ENCODE assay signal across 12 cellular contexts in the genomic region with DNA sequence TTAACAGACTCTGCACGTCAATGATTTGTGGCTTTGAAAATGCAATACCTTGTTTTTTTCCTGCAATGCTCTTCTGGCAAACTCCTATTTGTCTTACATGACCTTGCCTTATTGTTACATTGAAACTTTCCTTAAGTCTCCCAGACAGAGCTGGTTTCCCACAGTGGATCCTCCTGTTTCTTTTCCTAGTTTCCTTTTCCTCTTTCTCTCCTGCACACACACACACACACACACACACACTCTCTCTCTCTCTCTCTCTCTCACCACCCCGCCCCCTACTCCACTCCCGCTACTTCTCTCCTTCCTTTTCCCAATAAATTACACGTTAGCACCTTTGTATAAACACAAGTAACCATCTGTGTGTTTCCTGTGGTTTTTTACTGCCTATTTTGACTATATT. TPM values are rescaled to one million over a fixed set of nuclear protein-coding genes. Genes with fewer than 3 reads are reported as not detected.
DNase-seq lines count a peak whose midpoint lies in the region; ATAC-seq and TF ChIP-seq lines count a peak whose summit lies in the region.
"Had no signal": no experiment of that assay in that cellular context is flagged by ENCODE, and none has a peak within 500 bp of the region (broad histone marks: within the 10 kb centered on the region; RNA-seq: fewer than 3 reads in every experiment).

No MANE protein-coding gene starts in this region.

- H3K27ac ChIP-seq in HCT116 (ENCODE audit: low read depth, low read length) (no peak overlapping the region), substantia nigra (ENCODE audit: low read depth, low read length, poor library complexity, severe bottlenecking) (no peak overlapping the region)

- RAD21 ChIA-PET in HCT116 (lab: Charles Lee; ENCODE audit: low non-redundant PET in 1 of 2, low total read pairs in 2 of 2, uncharacterized antibody in 2 of 2, unreplicated experiment in 2 of 2), result no interaction called here

- H3K4me2 ChIP-seq in HCT116 (ENCODE audit: low read length), result peak overlapping the region; percentile 90; the same call in 1 of the 2 replicates

- H3K27ac Mint-ChIP-seq in activated T-helper 1 cell treated with anti-CD3 and anti-CD28 coated beads, Interleukin-12 subunit alpha, Interleukin-12 subunit beta, Interleukin-2, Interleukin-4 antibody, amounts not matched to agents 30 ng/mL and 10 ng/mL and 1 ng/mL, durations not matched to agents 14 hours and 24 hours and 36 hours, result peak overlapping the region; percentile 75

- H3K4me3 ChIP-seq in HCT116 (replicated peaks in 1 of 2; ENCODE audit: low read depth in 1 of 2, low read length in 2 of 2), result 0 out of 4 replicates have a peak overlapping the region, but pooled peaks of 1 of the 2 experiments have one; percentile 95

- H2AFZ ChIP-seq in HCT116 (ENCODE audit: low read depth, low read length, poor library complexity, severe bottlenecking), result no peak overlapping the region

- H3K9me3 Mint-ChIP-seq in activated T-helper 1 cell treated with anti-CD3 and anti-CD28 coated beads, Interleukin-12 subunit alpha, Interleukin-12 subunit beta, Interleukin-2, Interleukin-4 antibody, amounts not matched to agents 30 ng/mL and 10 ng/mL and 1 ng/mL, durations not matched to agents 14 hours and 24 hours and 36 hours, result no peaks in the 10 kb centered on the region

- H3K36me3 Mint-ChIP-seq in activated T-helper 1 cell treated with anti-CD3 and anti-CD28 coated beads, Interleukin-12 subunit alpha, Interleukin-12 subunit beta, Interleukin-2, Interleukin-4 antibody, amounts not matched to agents 30 ng/mL and 10 ng/mL and 1 ng/mL, durations not matched to agents 14 hours and 24 hours and 36 hours (ENCODE audit: low read depth), result peaks cover 23% of the 10 kb centered on the region

- POLR2A ChIA-PET in HCT116 (lab: Charles Lee), result no interaction called here

- DNase-seq in Caki2 (ENCODE audit: low read depth), result peak; percentile 37
- DNase-seq in HCT116 (ENCODE audit: low read depth, low spot score), result no peak
- no peak for DNase-seq in activated T-helper 1 cell treated with anti-CD3 and anti-CD28 coated beads, Interleukin-12 subunit alpha, Interleukin-12 subunit beta, Interleukin-2, Interleukin-4 antibody, amounts not matched to agents 30 ng/mL and 10 ng/mL and 1 ng/mL, durations not matched to agents 14 hours and 24 hours and 36 hours (ENCODE audit: low spot score)
- peak; percentile 15 for DNase-seq in left kidney (ENCODE audit: low read depth, low spot score)
- no peak for DNase-seq in substantia nigra (lab: John Stamatoyannopoulos, UW)
- DNase-seq: anterior cingulate cortex, DMS79, left ventricle myocardium superior, NCI-H1694, Right ventricle myocardium superior had no signal

- TF ChIP-seq POLR2A in HCT116 (IDR thresholded peaks at IDR 0.05; ENCODE audit: borderline replicate concordance, extremely low read depth, insufficient read depth, insufficient read length), result no peak

- peaks cover 14 to 23% of the 10 kb centered on the region in 2 experiments; a peak in 3 of 4 replicates for H3K4me1 ChIP-seq in HCT116 (ENCODE audit: control insufficient read depth in 1 of 2, insufficient read depth in 2 of 2, low read length in 2 of 2)

- no peak for TF ChIP-seq CTCF in HCT116 (IDR thresholded peaks at IDR 0.05 in 2 of 3, conservative IDR thresholded peaks at IDR 0.05 in 1 of 3; ENCODE audit: borderline replicate concordance in 1 of 3, insufficient read depth in 1 of 3, low read depth in 2 of 3, low read length in 2 of 3)

- no peaks in the 10 kb centered on the region for H3K27me3 ChIP-seq in HCT116 (ENCODE audit: insufficient read depth, low read length)

- H3K9ac ChIP-seq in HCT116 (ENCODE audit: low read length), result no peak overlapping the region

- peaks cover 60% of the 10 kb centered on the region for H3K79me2 ChIP-seq in HCT116 (ENCODE audit: insufficient read depth, low read length)

- intact Hi-C loops in HCT116 (cut with micrococcal nuclease), result no loop called here
- intact Hi-C loops in activated T-helper 1 cell treated with anti-CD3 and anti-CD28 coated beads, Interleukin-12 subunit alpha, Interleukin-12 subunit beta, Interleukin-2, Interleukin-4 antibody, amounts not matched to agents 30 ng/mL and 10 ng/mL and 1 ng/mL, durations not matched to agents 14 hours and 24 hours and 36 hours (cut with micrococcal nuclease), result no loop called here

- peaks cover 34 to 45% of the 10 kb centered on the region in 2 experiments for H3K36me3 ChIP-seq in HCT116 (ENCODE audit: control insufficient read depth in 1 of 2, insufficient read depth in 2 of 2, low read length in 2 of 2)

- peaks cover 11% of the 10 kb centered on the region; the same call in 1 of the 2 replicates for H4K20me1 ChIP-seq in HCT116 (ENCODE audit: insufficient read depth)

- no TSS peak for BruUV-seq in HCT116 (replicated peaks; lab: Mats Ljungman, UMichigan)

- H3K9me2 ChIP-seq in HCT116 (ENCODE audit: insufficient read depth), result no peaks in the 10 kb centered on the region

- H3K4me3 Mint-ChIP-seq in activated T-helper 1 cell treated with anti-CD3 and anti-CD28 coated beads, Interleukin-12 subunit alpha, Interleukin-12 subunit beta, Interleukin-2, Interleukin-4 antibody, amounts not matched to agents 30 ng/mL and 10 ng/mL and 1 ng/mL, durations not matched to agents 14 hours and 24 hours and 36 hours, result no peak overlapping the region

- in situ Hi-C loops in Caki2 (cut with HindIII; ENCODE audit: low pct_unique_long_range_greater_than_20kb, low sequenced_read_pairs), result no loop called here

- no peaks in the 10 kb centered on the region for H3K9me3 ChIP-seq in HCT116 (ENCODE audit: control insufficient read depth in 1 of 2, insufficient read depth in 1 of 2, low read depth in 1 of 2, low read length in 2 of 2)

- H3K4me1 Mint-ChIP-seq in activated T-helper 1 cell treated with anti-CD3 and anti-CD28 coated beads, Interleukin-12 subunit alpha, Interleukin-12 subunit beta, Interleukin-2, Interleukin-4 antibody, amounts not matched to agents 30 ng/mL and 10 ng/mL and 1 ng/mL, durations not matched to agents 14 hours and 24 hours and 36 hours (ENCODE audit: low read depth), result peaks cover 16% of the 10 kb centered on the region

- CTCF ChIA-PET in HCT116 (lab: Charles Lee), result interaction anchor here (1.2 kb wide), 1 partner anchor 18 kb away, joined by 4 read pairs; no protein-coding TSS in a partner anchor

- H3K27me3 Mint-ChIP-seq in activated T-helper 1 cell treated with anti-CD3 and anti-CD28 coated beads, Interleukin-12 subunit alpha, Interleukin-12 subunit beta, Interleukin-2, Interleukin-4 antibody, amounts not matched to agents 30 ng/mL and 10 ng/mL and 1 ng/mL, durations not matched to agents 14 hours and 24 hours and 36 hours (ENCODE audit: insufficient read depth), result no peaks in the 10 kb centered on the region

- no peak for TF ChIP-seq RAD21 in HCT116 (IDR thresholded peaks at IDR 0.05; ENCODE audit: low read depth)

- ATAC-seq in HCT116, result no peak
- ATAC-seq in HG03025 (IDR thresholded peaks at IDR 0.05; ENCODE audit: low FRiP score, unreplicated experiment), result no peak
- no peak for ATAC-seq in GM21447 (IDR thresholded peaks at IDR 0.05; ENCODE audit: unreplicated experiment)
- ATAC-seq: left ventricle myocardium superior had no signal

TF ChIP-seq in HCT116, 20 proteins besides CTCF, POLR2A, EP300 and RAD21 (continues in another document):
- TF ChIP-seq, protein P1, sequence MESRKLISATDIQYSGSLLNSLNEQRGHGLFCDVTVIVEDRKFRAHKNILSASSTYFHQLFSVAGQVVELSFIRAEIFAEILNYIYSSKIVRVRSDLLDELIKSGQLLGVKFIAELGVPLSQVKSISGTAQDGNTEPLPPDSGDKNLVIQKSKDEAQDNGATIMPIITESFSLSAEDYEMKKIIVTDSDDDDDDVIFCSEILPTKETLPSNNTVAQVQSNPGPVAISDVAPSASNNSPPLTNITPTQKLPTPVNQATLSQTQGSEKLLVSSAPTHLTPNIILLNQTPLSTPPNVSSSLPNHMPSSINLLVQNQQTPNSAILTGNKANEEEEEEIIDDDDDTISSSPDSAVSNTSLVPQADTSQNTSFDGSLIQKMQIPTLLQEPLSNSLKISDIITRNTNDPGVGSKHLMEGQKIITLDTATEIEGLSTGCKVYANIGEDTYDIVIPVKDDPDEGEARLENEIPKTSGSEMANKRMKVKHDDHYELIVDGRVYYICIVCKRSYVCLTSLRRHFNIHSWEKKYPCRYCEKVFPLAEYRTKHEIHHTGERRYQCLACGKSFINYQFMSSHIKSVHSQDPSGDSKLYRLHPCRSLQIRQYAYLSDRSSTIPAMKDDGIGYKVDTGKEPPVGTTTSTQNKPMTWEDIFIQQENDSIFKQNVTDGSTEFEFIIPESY (IDR thresholded peaks at IDR 0.05; ENCODE audit: extremely low read depth, insufficient replicate concordance, low read length), result no peak
- no peak for TF ChIP-seq FOSL1 (IDR thresholded peaks at IDR 0.05; ENCODE audit: low read depth)
- no peak for TF ChIP-seq CBX3 (IDR thresholded peaks at IDR 0.05; ENCODE audit: low read depth)

RNA-seq across cellular contexts. Expression of gene ORC6, which starts 2.3 kb away (rescaled TPM):
- total RNA-seq in Caki2 (2014; rRNA removed; shearing (Covaris generic); ENCODE audit: low replicate concordance), result 13.8 and 19.6 TPM in 2 replicates
- total RNA-seq in HCT116 (2021; ENCODE audit: unreplicated experiment), result 44.7 TPM
- 13.7 and 16.4 TPM in 2 replicates for polyA plus RNA-seq in HCT116 (2012)
- total RNA-seq in activated T-helper 1 cell treated with anti-CD3 and anti-CD28 coated beads, Interleukin-12 subunit alpha, Interleukin-12 subunit beta, Interleukin-2, Interleukin-4 antibody, amounts not matched to agents 30 ng/mL and 10 ng/mL and 1 ng/mL, durations not matched to agents 14 hours and 24 hours and 36 hours, result 68.2 and 69.1 TPM in 2 replicates

RNA-seq across cellular contexts. Expression of gene VPS35, which starts 2.7 kb away (rescaled TPM):
- total RNA-seq in Caki2 (2014; rRNA removed; shearing (Covaris generic); ENCODE audit: low replicate concordance), result 73.5 and 80.3 TPM in 2 replicates
- 115 TPM for total RNA-seq in HCT116 (2021; ENCODE audit: unreplicated experiment)
- polyA plus RNA-seq in HCT116 (2012), result 24.1 and 38.5 TPM in 2 replicates
- 81.0 and 87.0 TPM in 2 replicates for total RNA-seq in activated T-helper 1 cell treated with anti-CD3 and anti-CD28 coated beads, Interleukin-12 subunit alpha, Interleukin-12 subunit beta, Interleukin-2, Interleukin-4 antibody, amounts not matched to agents 30 ng/mL and 10 ng/mL and 1 ng/mL, durations not matched to agents 14 hours and 24 hours and 36 hours

RNA-seq across cellular contexts. Expression of gene MYLK3, which starts 56.4 kb away (rescaled TPM):
- total RNA-seq in Caki2 (2014; rRNA removed; shearing (Covaris generic); ENCODE audit: low replicate concordance), result 0.06 TPM in 1 of 2 replicates, not detected in the other
- 0.22 TPM for total RNA-seq in HCT116 (2021; ENCODE audit: unreplicated experiment)
- polyA plus RNA-seq in HCT116 (2012), result 0.11 and 0.13 TPM in 2 replicates
- 0.44 and 1.1 TPM in 2 replicates for total RNA-seq in activated T-helper 1 cell treated with anti-CD3 and anti-CD28 coated beads, Interleukin-12 subunit alpha, Interleukin-12 subunit beta, Interleukin-2, Interleukin-4 antibody, amounts not matched to agents 30 ng/mL and 10 ng/mL and 1 ng/mL, durations not matched to agents 14 hours and 24 hours and 36 hours

Comparison
In these comparisons a context has a peak if more than half of its experiments do, and no peak if none do; other contexts are left out.
1. DNase-seq: peak in Caki2 (single experiment) and left kidney (single experiment); none in HCT116 (single experiment), activated T-helper 1 cell treated with anti-CD3 and anti-CD28 coated beads, Interleukin-12 subunit alpha, Interleukin-12 subunit beta, Interleukin-2, Interleukin-4 antibody, amounts not matched to agents 30 ng/mL and 10 ng/mL and 1 ng/mL, durations not matched to agents 14 hours and 24 hours and 36 hours (single experiment) and substantia nigra (0 of 49).